ENCODE assay signal across 27 cellular contexts in genomic region chr18:42074704-42075103, GRCh38.
"Had no signal": no experiment of that assay in that cellular context is flagged by ENCODE, and none has a peak within 500 bp of the region (broad histone marks: within the 10 kb centered on the region; RNA-seq: fewer than 3 reads in every experiment).

No MANE protein-coding gene starts in this region.

- ATAC-seq: activated T-cell treated with anti-CD3 and anti-CD28 coated beads, Interleukin-2, amount 50 U/mL, for 4 hours; K562; Right ventricle myocardium inferior; SK-N-SH treated with all-trans-retinoic acid at 6 μM for 48 hours had no signal

- H3K27me3 Mint-ChIP-seq: activated CD4-positive, alpha-beta memory T cell treated with anti-CD3 and anti-CD28 coated beads for 36 hours; central memory CD8-positive, alpha-beta T cell had no signal

- H3K9me3 Mint-ChIP-seq: activated CD4-positive, alpha-beta memory T cell treated with anti-CD3 and anti-CD28 coated beads for 36 hours; activated T-cell treated with anti-CD3 and anti-CD28 coated beads, Interleukin-2, amount 50 U/mL, for 4 hours; central memory CD8-positive, alpha-beta T cell had no signal

- DNase-seq: activated CD4-positive, alpha-beta memory T cell treated with anti-CD3 and anti-CD28 coated beads for 36 hours; activated CD4-positive, alpha-beta T cell treated with anti-CD3 and anti-CD28 coated beads for 4 hours; activated CD4-positive, alpha-beta T cell treated with anti-CD3 and anti-CD28 coated beads, Interleukin-2, amount 50 U/mL, for 1 hour; activated CD8-positive, alpha-beta memory T cell treated with anti-CD3 and anti-CD28 coated beads, Interleukin-2, amount 50 U/mL, for 4 hours; activated effector memory CD4-positive, alpha-beta T cell treated with anti-CD3 and anti-CD28 coated beads, Interleukin-2, amount 50 U/mL, for 16 hours; activated naive CD4-positive, alpha-beta T cell; activated naive CD4-positive, alpha-beta T cell treated with anti-CD3 and anti-CD28 coated beads, Interleukin-2, amount 50 U/mL, for 16 hours; activated T-cell treated with anti-CD3 and anti-CD28 coated beads for 4 hours; activated T-cell treated with anti-CD3 and anti-CD28 coated beads, Interleukin-2, amount 50 U/mL, for 4 hours; amygdala; IMR-90; NCI-H1092 treated with DMSO at 0.1 percent for 48 hours; NCI-H1417 treated with DMSO at 0.1 percent for 48 hours; NCI-H187 treated with DMSO at 0.1 percent for 48 hours; NCI-H2081; NCI-H226; NCI-H446 treated with DMSO at 0.1 percent for 48 hours; NCI-H524; PC-9; SIG-M5; SW 1271; T-helper 1 cell had no signal

- H3K9me3 ChIP-seq: ascending aorta had no signal

- H3K27ac Mint-ChIP-seq: activated CD4-positive, alpha-beta memory T cell treated with anti-CD3 and anti-CD28 coated beads for 36 hours had no signal

- H3K4me3 Mint-ChIP-seq: activated CD4-positive, alpha-beta memory T cell treated with anti-CD3 and anti-CD28 coated beads for 36 hours; activated T-cell treated with anti-CD3 and anti-CD28 coated beads, Interleukin-2, amount 50 U/mL, for 4 hours; central memory CD8-positive, alpha-beta T cell had no signal
